ENCODE assay signal across 17 cellular contexts in genomic region chr5:132114150-132115121, GRCh38. TPM values are rescaled to one million over a fixed set of nuclear protein-coding genes. Genes with fewer than 3 reads are reported as not detected.
DNase-seq lines count a peak whose midpoint lies in the region; ATAC-seq, FAIRE-seq and TF ChIP-seq lines count a peak whose summit lies in the region.
"Had no signal": no experiment of that assay in that cellular context is flagged by ENCODE, and none has a peak within 500 bp of the region (broad histone marks: within the 10 kb centered on the region; RNA-seq: fewer than 3 reads in every experiment).

No MANE protein-coding gene starts in this region.

- TF ChIP-seq CTCF in astrocyte (IDR thresholded peaks at IDR 0.05; ENCODE audit: insufficient read depth, low read depth, low read length) (no peak), GM10266 (IDR thresholded peaks at IDR 0.05; ENCODE audit: control insufficient read depth, insufficient read depth, low read depth, missing control alignments) (no peak), esophagus muscularis mucosa (IDR thresholded peaks at IDR 0.05) (no peak)

- H3K36me3 ChIP-seq in BLaER1 treated with 17β-estradiol and CSF1 and Interleukin-3, amounts not matched to agents 10 nM and 100 nM, result no peaks in the 10 kb centered on the region; a peak in 1 of 22 replicates
- H3K36me3 ChIP-seq in astrocyte (ENCODE audit: insufficient read depth, low read length), result no peaks in the 10 kb centered on the region
- no peaks in the 10 kb centered on the region for H3K36me3 ChIP-seq in esophagus muscularis mucosa
- H3K36me3 ChIP-seq: brain microvascular endothelial cell had no signal

- FAIRE-seq in astrocyte (lab: Jason Lieb, UNC), result no peak

- H3K4me3 Mint-ChIP-seq in astrocyte (ENCODE audit: unreplicated experiment), result no peak overlapping the region

- DNase-seq in SKM-1 (lab: John Stamatoyannopoulos, UW; ENCODE audit: unreplicated experiment) (peak; percentile 93), astrocyte (ENCODE audit: low read depth) (peak; percentile 74), GM10266 (ENCODE audit: extremely low spot score) (no peak), hepatic stellate cell (ENCODE audit: low spot score) (no peak), esophagus muscularis mucosa (ENCODE audit: extremely low spot score) (no peak)
- DNase-seq: activated CD4-positive, CD25-positive, alpha-beta regulatory T cell; brain microvascular endothelial cell; DMS79 treated with DMSO at 0.1 percent for 48 hours; NK-92 treated with Interleukin-12 subunit alpha and Interleukin-12 subunit beta, amount 100 ng/mL, for 24 hours had no signal

- H3K4me3 ChIP-seq in BLaER1 treated with 17β-estradiol and CSF1 and Interleukin-3, amounts not matched to agents 10 nM and 100 nM, result peak overlapping the region in 2 of 10 experiments; percentile 1 to 4; a peak in 2 of 20 replicates
- H3K4me3 ChIP-seq in astrocyte (ENCODE audit: insufficient read depth, low read depth, low read length), result no peak overlapping the region
- H3K4me3 ChIP-seq in esophagus muscularis mucosa, result no peak overlapping the region

- no peaks in the 10 kb centered on the region for H3K27me3 Mint-ChIP-seq in astrocyte (ENCODE audit: low read depth, unreplicated experiment)
- H3K27me3 Mint-ChIP-seq: progenitor cell of endocrine pancreas had no signal

- H3K9me3 Mint-ChIP-seq in astrocyte (ENCODE audit: unreplicated experiment), result peaks cover 6% of the 10 kb centered on the region

- TF ChIP-seq POLR2A in esophagus muscularis mucosa (IDR thresholded peaks at IDR 0.05; ENCODE audit: low read depth), result no peak

- H3K79me2 ChIP-seq in astrocyte (ENCODE audit: insufficient read depth, low read length), result no peaks in the 10 kb centered on the region

- no peak overlapping the region for H2AFZ ChIP-seq in astrocyte (ENCODE audit: low read depth, low read length)

- peaks cover 11% of the 10 kb centered on the region for H3K4me1 Mint-ChIP-seq in astrocyte (ENCODE audit: low read depth, unreplicated experiment)

- H3K4me2 ChIP-seq in BLaER1 treated with 17β-estradiol and CSF1 and Interleukin-3, amounts not matched to agents 10 nM and 100 nM, result peak overlapping the region; percentile 26 to 82 (median 71)
- no peak overlapping the region for H3K4me2 ChIP-seq in astrocyte (ENCODE audit: low read length)

- no peak for TF ChIP-seq EP300 in esophagus muscularis mucosa (IDR thresholded peaks at IDR 0.05)

- ATAC-seq in HG02885 (IDR thresholded peaks at IDR 0.05; ENCODE audit: poor library complexity, unreplicated experiment) (peak; percentile 48), GM21717 (IDR thresholded peaks at IDR 0.05; ENCODE audit: unreplicated experiment) (no peak)

- 74% methylated on average over 4 of the region's 4 CpGs for WGBS in esophagus muscularis mucosa

- H3K9ac ChIP-seq in BLaER1 treated with 17β-estradiol and CSF1 and Interleukin-3, amounts not matched to agents 10 nM and 100 nM, result peak overlapping the region in 7 of 11 experiments; percentile 6 to 46 (median 40); a peak in 11 of 22 replicates
- H3K9ac ChIP-seq in astrocyte (ENCODE audit: low read length), result no peak overlapping the region

- H3K9me3 ChIP-seq in BLaER1 treated with 17β-estradiol and CSF1 and Interleukin-3, amounts not matched to agents 10 nM and 100 nM (replicated peaks in 1 of 11), result peaks cover 19 to 41% (median 25%) of the 10 kb centered on the region in 11 experiments
- no peaks in the 10 kb centered on the region for H3K9me3 ChIP-seq in astrocyte (ENCODE audit: insufficient read depth, low read depth, low read length)
- H3K9me3 ChIP-seq in esophagus muscularis mucosa, result peaks cover 0 to 12% (median 2%) of the 10 kb centered on the region in 4 donors

- H3K27ac ChIP-seq in BLaER1 treated with 17β-estradiol and CSF1 and Interleukin-3, amounts not matched to agents 10 nM and 100 nM, result peak overlapping the region in 8 of 11 experiments; percentile 43 to 77 (median 70); a peak in 16 of 22 replicates
- no peak overlapping the region for H3K27ac ChIP-seq in astrocyte (ENCODE audit: low read depth, low read length)
- no peak overlapping the region for H3K27ac ChIP-seq in esophagus muscularis mucosa (replicated peaks in 1 of 4)
- H3K27ac ChIP-seq: brain microvascular endothelial cell had no signal

- intact Hi-C loops in esophagus muscularis mucosa (cut with DNase I), result no loop called here

- H3K27me3 ChIP-seq in BLaER1 treated with 17β-estradiol and CSF1 and Interleukin-3, amounts not matched to agents 10 nM and 100 nM, result peaks cover 0 to 96% (median 0%) of the 10 kb centered on the region in 11 experiments; a peak in 7 of 22 replicates
- H3K27me3 ChIP-seq in astrocyte (ENCODE audit: insufficient read depth, low read length) (no peaks in the 10 kb centered on the region), esophagus muscularis mucosa (no peaks in the 10 kb centered on the region)
- H3K27me3 ChIP-seq: brain microvascular endothelial cell had no signal

- peaks cover 17 to 62% (median 50%) of the 10 kb centered on the region in 10 experiments for H3K4me1 ChIP-seq in BLaER1 treated with 17β-estradiol and CSF1 and Interleukin-3, amounts not matched to agents 10 nM and 100 nM
- peaks cover 9% of the 10 kb centered on the region for H3K4me1 ChIP-seq in astrocyte (ENCODE audit: insufficient read depth, low read length)
- no peaks in the 10 kb centered on the region for H3K4me1 ChIP-seq in esophagus muscularis mucosa

- H3K27ac Mint-ChIP-seq in astrocyte (ENCODE audit: unreplicated experiment), result no peak overlapping the region
- H3K27ac Mint-ChIP-seq: progenitor cell of endocrine pancreas had no signal

- no peaks in the 10 kb centered on the region for H3K36me3 Mint-ChIP-seq in astrocyte (ENCODE audit: low read depth, unreplicated experiment)

- peaks cover 0 to 32% (median 0%) of the 10 kb centered on the region in 11 experiments; a peak in 2 of 22 replicates for H4K20me1 ChIP-seq in BLaER1 treated with 17β-estradiol and CSF1 and Interleukin-3, amounts not matched to agents 10 nM and 100 nM
- no peaks in the 10 kb centered on the region for H4K20me1 ChIP-seq in astrocyte (ENCODE audit: insufficient read depth, low read length)

RNA-seq across cellular contexts. Expression of gene CSF2, which starts 40.8 kb away (rescaled TPM):
- not detected in 2 replicates for total RNA-seq in astrocyte
- total RNA-seq in esophagus muscularis mucosa, result not detected
- total RNA-seq: liver, progenitor cell of endocrine pancreas, temporal lobe had no signal

RNA-seq across cellular contexts. Expression of gene IL3, which starts 54.0 kb away (rescaled TPM):
- not detected in 2 replicates for total RNA-seq in astrocyte
- total RNA-seq in esophagus muscularis mucosa, result not detected
- total RNA-seq: fibroblast of lung, liver, M059J, progenitor cell of endocrine pancreas, temporal lobe had no signal

Comparison
In these comparisons a context has a peak if more than half of its experiments do, and no peak if none do; other contexts are left out.
1. H3K27ac ChIP-seq: peak in BLaER1 treated with 17β-estradiol and CSF1 and Interleukin-3, amounts not matched to agents 10 nM and 100 nM (8 of 11); none in astrocyte (single experiment) and esophagus muscularis mucosa (0 of 4).
2. DNase-seq: peak in SKM-1 (single experiment) and astrocyte (single experiment); none in GM10266 (single experiment), hepatic stellate cell (single experiment) and esophagus muscularis mucosa (single experiment).